In the genomic region with DNA sequence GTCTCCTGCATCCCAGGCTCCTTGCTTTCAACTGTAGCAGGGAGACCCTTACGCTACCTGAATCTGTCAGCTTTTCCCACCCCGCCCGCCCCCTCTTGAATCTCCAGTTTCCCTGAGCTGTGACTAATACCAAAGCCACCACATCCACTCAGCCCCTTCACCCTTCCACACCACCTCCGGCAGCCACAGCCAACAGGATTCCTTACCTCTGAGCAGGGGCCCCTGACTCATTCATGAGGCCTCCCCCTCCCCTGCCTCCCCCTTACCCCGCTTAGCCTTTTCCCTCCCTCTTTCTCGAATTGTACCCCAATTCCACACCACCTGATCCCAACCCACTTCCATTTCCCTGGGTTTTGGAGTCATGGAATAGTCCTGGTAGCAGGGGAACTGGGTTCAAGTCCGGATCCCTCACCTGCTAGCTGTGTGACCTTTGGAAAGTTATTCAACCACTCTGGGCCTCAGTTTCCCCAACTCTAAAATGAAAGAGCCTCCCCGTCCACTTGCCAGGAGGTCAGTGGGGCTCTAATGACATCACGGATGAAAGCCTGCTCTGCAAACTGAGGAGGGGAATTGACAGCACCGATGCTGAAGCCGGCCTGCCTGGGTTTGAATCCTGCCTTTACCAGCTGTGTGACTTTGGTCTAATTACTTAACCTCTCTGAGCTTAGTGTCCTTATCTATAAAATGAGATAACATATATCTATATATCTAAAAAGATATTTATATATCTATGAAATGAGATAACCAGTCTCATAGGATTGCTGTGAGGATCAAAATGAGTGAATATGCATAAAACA, we compare ENCODE assay signal across 1 cellular context.
TF ChIP-seq lines count a peak whose summit lies in the region.

No MANE protein-coding gene starts in this region.

TF ChIP-seq in SK-N-SH, 30 proteins besides CTCF, POLR2A, EP300 and RAD21:
- no peak for TF ChIP-seq ELF1 (IDR thresholded peaks at IDR 0.05)
- TF ChIP-seq, protein P1, sequence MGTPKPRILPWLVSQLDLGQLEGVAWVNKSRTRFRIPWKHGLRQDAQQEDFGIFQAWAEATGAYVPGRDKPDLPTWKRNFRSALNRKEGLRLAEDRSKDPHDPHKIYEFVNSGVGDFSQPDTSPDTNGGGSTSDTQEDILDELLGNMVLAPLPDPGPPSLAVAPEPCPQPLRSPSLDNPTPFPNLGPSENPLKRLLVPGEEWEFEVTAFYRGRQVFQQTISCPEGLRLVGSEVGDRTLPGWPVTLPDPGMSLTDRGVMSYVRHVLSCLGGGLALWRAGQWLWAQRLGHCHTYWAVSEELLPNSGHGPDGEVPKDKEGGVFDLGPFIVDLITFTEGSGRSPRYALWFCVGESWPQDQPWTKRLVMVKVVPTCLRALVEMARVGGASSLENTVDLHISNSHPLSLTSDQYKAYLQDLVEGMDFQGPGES (IDR thresholded peaks at IDR 0.05; ENCODE audit: low read depth, low read length) = no peak
- TF ChIP-seq MEF2A (IDR thresholded peaks at IDR 0.05; ENCODE audit: borderline replicate concordance, low read depth) = no peak
- TF ChIP-seq, protein P2, sequence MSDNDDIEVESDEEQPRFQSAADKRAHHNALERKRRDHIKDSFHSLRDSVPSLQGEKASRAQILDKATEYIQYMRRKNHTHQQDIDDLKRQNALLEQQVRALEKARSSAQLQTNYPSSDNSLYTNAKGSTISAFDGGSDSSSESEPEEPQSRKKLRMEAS (IDR thresholded peaks at IDR 0.05; ENCODE audit: low read depth) = peak; percentile 32; the same call in 1 of the 2 replicates
- TF ChIP-seq YY1 (IDR thresholded peaks at IDR 0.05; ENCODE audit: low read depth) = no peak
- no peak for TF ChIP-seq TEAD4 (IDR thresholded peaks at IDR 0.05; ENCODE audit: borderline replicate concordance, insufficient read depth)
- TF ChIP-seq TCF12 (IDR thresholded peaks at IDR 0.05) = peak; percentile 24; the same call in 1 of the 2 replicates
- TF ChIP-seq TAF1 (IDR thresholded peaks at IDR 0.05; ENCODE audit: borderline replicate concordance, low read depth, low read length) = no peak
- TF ChIP-seq RXRA (IDR thresholded peaks at IDR 0.05; ENCODE audit: borderline replicate concordance, low read depth) = no peak
- TF ChIP-seq NFIC (IDR thresholded peaks at IDR 0.05; ENCODE audit: borderline replicate concordance) = peak; percentile 55; the same call in 1 of the 2 replicates
- TF ChIP-seq, protein P3, sequence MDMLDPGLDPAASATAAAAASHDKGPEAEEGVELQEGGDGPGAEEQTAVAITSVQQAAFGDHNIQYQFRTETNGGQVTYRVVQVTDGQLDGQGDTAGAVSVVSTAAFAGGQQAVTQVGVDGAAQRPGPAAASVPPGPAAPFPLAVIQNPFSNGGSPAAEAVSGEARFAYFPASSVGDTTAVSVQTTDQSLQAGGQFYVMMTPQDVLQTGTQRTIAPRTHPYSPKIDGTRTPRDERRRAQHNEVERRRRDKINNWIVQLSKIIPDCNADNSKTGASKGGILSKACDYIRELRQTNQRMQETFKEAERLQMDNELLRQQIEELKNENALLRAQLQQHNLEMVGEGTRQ (IDR thresholded peaks at IDR 0.05; ENCODE audit: borderline replicate concordance, low read depth, low read length) = no peak
- no peak for TF ChIP-seq GATA2 (CRISPR knock-in tag; IDR thresholded peaks at IDR 0.05)
- TF ChIP-seq FOXJ3 (CRISPR knock-in tag; IDR thresholded peaks at IDR 0.05) = no peak
- TF ChIP-seq GABPA (IDR thresholded peaks at IDR 0.05; ENCODE audit: low read depth) = no peak
- TF ChIP-seq, protein P4, sequence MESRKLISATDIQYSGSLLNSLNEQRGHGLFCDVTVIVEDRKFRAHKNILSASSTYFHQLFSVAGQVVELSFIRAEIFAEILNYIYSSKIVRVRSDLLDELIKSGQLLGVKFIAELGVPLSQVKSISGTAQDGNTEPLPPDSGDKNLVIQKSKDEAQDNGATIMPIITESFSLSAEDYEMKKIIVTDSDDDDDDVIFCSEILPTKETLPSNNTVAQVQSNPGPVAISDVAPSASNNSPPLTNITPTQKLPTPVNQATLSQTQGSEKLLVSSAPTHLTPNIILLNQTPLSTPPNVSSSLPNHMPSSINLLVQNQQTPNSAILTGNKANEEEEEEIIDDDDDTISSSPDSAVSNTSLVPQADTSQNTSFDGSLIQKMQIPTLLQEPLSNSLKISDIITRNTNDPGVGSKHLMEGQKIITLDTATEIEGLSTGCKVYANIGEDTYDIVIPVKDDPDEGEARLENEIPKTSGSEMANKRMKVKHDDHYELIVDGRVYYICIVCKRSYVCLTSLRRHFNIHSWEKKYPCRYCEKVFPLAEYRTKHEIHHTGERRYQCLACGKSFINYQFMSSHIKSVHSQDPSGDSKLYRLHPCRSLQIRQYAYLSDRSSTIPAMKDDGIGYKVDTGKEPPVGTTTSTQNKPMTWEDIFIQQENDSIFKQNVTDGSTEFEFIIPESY (IDR thresholded peaks at IDR 0.05; ENCODE audit: borderline replicate concordance, low read depth) = no peak
- no peak for TF ChIP-seq CHD2 (IDR thresholded peaks at IDR 0.05; ENCODE audit: low read length, partially characterized antibody)
- no peak for TF ChIP-seq MXI1 (IDR thresholded peaks at IDR 0.05; ENCODE audit: low read depth, low read length)
- TF ChIP-seq SIN3A (IDR thresholded peaks at IDR 0.05; ENCODE audit: borderline replicate concordance, low read depth, low read length) = no peak
- peak; percentile 84 for TF ChIP-seq FOSL2 (IDR thresholded peaks at IDR 0.05; ENCODE audit: borderline replicate concordance, low read depth)
- TF ChIP-seq RFX5 (IDR thresholded peaks at IDR 0.05; ENCODE audit: low read length) = no peak
- no peak for TF ChIP-seq SMC3 (IDR thresholded peaks at IDR 0.05; ENCODE audit: low read depth, low read length)
- TF ChIP-seq NRF1 (IDR thresholded peaks at IDR 0.05; ENCODE audit: low read depth, low read length) = no peak
- TF ChIP-seq FOXM1 (IDR thresholded peaks at IDR 0.05; ENCODE audit: low read depth) = no peak
- TF ChIP-seq JUND (IDR thresholded peaks at IDR 0.05) = peak; percentile 61; the same call in 1 of the 2 replicates
- no peak for TF ChIP-seq RCOR1 (IDR thresholded peaks at IDR 0.05; ENCODE audit: low read length)
- no peak for TF ChIP-seq POLR2AphosphoS5 (IDR thresholded peaks at IDR 0.05; ENCODE audit: low read depth, low read length)
- TF ChIP-seq, protein P5, sequence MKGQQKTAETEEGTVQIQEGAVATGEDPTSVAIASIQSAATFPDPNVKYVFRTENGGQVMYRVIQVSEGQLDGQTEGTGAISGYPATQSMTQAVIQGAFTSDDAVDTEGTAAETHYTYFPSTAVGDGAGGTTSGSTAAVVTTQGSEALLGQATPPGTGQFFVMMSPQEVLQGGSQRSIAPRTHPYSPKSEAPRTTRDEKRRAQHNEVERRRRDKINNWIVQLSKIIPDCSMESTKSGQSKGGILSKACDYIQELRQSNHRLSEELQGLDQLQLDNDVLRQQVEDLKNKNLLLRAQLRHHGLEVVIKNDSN (IDR thresholded peaks at IDR 0.05; ENCODE audit: borderline replicate concordance, low read depth) = no peak
- TF ChIP-seq, protein P6, sequence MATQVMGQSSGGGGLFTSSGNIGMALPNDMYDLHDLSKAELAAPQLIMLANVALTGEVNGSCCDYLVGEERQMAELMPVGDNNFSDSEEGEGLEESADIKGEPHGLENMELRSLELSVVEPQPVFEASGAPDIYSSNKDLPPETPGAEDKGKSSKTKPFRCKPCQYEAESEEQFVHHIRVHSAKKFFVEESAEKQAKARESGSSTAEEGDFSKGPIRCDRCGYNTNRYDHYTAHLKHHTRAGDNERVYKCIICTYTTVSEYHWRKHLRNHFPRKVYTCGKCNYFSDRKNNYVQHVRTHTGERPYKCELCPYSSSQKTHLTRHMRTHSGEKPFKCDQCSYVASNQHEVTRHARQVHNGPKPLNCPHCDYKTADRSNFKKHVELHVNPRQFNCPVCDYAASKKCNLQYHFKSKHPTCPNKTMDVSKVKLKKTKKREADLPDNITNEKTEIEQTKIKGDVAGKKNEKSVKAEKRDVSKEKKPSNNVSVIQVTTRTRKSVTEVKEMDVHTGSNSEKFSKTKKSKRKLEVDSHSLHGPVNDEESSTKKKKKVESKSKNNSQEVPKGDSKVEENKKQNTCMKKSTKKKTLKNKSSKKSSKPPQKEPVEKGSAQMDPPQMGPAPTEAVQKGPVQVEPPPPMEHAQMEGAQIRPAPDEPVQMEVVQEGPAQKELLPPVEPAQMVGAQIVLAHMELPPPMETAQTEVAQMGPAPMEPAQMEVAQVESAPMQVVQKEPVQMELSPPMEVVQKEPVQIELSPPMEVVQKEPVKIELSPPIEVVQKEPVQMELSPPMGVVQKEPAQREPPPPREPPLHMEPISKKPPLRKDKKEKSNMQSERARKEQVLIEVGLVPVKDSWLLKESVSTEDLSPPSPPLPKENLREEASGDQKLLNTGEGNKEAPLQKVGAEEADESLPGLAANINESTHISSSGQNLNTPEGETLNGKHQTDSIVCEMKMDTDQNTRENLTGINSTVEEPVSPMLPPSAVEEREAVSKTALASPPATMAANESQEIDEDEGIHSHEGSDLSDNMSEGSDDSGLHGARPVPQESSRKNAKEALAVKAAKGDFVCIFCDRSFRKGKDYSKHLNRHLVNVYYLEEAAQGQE (IDR thresholded peaks at IDR 0.05; ENCODE audit: low read depth, low read length) = no peak
- TF ChIP-seq, protein P7, sequence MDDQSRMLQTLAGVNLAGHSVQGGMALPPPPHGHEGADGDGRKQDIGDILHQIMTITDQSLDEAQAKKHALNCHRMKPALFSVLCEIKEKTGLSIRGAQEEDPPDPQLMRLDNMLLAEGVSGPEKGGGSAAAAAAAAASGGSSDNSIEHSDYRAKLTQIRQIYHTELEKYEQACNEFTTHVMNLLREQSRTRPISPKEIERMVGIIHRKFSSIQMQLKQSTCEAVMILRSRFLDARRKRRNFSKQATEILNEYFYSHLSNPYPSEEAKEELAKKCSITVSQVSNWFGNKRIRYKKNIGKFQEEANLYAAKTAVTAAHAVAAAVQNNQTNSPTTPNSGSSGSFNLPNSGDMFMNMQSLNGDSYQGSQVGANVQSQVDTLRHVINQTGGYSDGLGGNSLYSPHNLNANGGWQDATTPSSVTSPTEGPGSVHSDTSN (IDR thresholded peaks at IDR 0.05) = no peak
